ENCODE assay signal across 1 cellular context in the genomic region with DNA sequence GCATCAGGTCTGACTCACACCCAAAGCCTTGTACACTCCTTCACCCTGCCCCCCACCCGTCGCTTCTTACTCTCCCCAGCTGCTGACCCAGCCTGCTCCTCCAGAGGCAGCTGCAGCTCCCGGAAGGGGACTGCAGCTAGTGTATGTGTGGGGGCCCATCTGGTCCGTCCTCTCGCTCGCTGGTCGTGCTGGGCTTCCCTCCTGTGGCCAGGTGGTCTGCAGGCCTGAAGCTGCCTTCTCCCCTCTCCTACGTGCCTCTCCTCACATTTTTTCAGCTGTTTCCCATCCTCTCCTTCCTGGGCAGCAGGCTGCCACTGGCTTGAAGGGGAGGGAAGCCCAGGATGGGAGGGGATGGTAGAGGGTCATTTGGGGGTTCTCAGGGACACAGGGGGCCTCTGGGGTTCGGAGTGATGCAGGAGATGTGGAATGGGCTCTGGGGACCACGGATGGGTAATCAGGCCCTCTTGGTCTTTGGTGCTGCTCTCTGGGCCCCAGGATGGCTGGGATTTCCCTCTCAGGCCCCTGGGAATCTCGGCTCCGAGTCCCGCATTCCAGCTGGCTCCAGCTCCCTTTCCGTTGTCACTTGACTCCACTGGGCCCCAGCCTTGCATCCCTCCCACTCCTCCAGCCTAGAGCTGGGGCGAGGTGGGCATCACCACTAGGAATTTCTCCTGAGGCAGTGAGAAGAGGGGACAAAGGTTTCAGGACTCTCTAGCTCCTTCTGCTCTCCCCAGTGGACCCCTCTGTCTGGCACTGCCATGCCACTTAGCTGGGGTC.
TF ChIP-seq lines count a peak whose summit lies in the region.

No MANE protein-coding gene starts in this region.

TF ChIP-seq in GM12878, 131 proteins besides CTCF, POLR2A, EP300 and RAD21:
- TF ChIP-seq, protein P1, sequence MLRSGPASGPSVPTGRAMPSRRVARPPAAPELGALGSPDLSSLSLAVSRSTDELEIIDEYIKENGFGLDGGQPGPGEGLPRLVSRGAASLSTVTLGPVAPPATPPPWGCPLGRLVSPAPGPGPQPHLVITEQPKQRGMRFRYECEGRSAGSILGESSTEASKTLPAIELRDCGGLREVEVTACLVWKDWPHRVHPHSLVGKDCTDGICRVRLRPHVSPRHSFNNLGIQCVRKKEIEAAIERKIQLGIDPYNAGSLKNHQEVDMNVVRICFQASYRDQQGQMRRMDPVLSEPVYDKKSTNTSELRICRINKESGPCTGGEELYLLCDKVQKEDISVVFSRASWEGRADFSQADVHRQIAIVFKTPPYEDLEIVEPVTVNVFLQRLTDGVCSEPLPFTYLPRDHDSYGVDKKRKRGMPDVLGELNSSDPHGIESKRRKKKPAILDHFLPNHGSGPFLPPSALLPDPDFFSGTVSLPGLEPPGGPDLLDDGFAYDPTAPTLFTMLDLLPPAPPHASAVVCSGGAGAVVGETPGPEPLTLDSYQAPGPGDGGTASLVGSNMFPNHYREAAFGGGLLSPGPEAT (IDR thresholded peaks at IDR 0.05; ENCODE audit: low read depth) = no peak
- TF ChIP-seq CBX5 (IDR thresholded peaks at IDR 0.05; ENCODE audit: low read depth) = no peak
- TF ChIP-seq MTA2 (IDR thresholded peaks at IDR 0.05; ENCODE audit: low read depth) = no peak
- TF ChIP-seq, protein P2, sequence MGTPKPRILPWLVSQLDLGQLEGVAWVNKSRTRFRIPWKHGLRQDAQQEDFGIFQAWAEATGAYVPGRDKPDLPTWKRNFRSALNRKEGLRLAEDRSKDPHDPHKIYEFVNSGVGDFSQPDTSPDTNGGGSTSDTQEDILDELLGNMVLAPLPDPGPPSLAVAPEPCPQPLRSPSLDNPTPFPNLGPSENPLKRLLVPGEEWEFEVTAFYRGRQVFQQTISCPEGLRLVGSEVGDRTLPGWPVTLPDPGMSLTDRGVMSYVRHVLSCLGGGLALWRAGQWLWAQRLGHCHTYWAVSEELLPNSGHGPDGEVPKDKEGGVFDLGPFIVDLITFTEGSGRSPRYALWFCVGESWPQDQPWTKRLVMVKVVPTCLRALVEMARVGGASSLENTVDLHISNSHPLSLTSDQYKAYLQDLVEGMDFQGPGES (IDR thresholded peaks at IDR 0.05) = no peak
- TF ChIP-seq SMAD1 (IDR thresholded peaks at IDR 0.05; ENCODE audit: low read depth, partially characterized antibody) = no peak
- TF ChIP-seq RBBP5 (conservative IDR thresholded peaks at IDR 0.05) = no peak
- TF ChIP-seq NR2F1 (conservative IDR thresholded peaks at IDR 0.05) = no peak
- no peak for TF ChIP-seq JUNB (IDR thresholded peaks at IDR 0.05)
- TF ChIP-seq, protein P3, sequence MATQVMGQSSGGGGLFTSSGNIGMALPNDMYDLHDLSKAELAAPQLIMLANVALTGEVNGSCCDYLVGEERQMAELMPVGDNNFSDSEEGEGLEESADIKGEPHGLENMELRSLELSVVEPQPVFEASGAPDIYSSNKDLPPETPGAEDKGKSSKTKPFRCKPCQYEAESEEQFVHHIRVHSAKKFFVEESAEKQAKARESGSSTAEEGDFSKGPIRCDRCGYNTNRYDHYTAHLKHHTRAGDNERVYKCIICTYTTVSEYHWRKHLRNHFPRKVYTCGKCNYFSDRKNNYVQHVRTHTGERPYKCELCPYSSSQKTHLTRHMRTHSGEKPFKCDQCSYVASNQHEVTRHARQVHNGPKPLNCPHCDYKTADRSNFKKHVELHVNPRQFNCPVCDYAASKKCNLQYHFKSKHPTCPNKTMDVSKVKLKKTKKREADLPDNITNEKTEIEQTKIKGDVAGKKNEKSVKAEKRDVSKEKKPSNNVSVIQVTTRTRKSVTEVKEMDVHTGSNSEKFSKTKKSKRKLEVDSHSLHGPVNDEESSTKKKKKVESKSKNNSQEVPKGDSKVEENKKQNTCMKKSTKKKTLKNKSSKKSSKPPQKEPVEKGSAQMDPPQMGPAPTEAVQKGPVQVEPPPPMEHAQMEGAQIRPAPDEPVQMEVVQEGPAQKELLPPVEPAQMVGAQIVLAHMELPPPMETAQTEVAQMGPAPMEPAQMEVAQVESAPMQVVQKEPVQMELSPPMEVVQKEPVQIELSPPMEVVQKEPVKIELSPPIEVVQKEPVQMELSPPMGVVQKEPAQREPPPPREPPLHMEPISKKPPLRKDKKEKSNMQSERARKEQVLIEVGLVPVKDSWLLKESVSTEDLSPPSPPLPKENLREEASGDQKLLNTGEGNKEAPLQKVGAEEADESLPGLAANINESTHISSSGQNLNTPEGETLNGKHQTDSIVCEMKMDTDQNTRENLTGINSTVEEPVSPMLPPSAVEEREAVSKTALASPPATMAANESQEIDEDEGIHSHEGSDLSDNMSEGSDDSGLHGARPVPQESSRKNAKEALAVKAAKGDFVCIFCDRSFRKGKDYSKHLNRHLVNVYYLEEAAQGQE (IDR thresholded peaks at IDR 0.05; ENCODE audit: low read depth, low read length) = no peak
- no peak for TF ChIP-seq CEBPB (IDR thresholded peaks at IDR 0.05; ENCODE audit: borderline replicate concordance in 1 of 2, low read depth in 2 of 2, low read length in 2 of 2)
- TF ChIP-seq, protein P4, sequence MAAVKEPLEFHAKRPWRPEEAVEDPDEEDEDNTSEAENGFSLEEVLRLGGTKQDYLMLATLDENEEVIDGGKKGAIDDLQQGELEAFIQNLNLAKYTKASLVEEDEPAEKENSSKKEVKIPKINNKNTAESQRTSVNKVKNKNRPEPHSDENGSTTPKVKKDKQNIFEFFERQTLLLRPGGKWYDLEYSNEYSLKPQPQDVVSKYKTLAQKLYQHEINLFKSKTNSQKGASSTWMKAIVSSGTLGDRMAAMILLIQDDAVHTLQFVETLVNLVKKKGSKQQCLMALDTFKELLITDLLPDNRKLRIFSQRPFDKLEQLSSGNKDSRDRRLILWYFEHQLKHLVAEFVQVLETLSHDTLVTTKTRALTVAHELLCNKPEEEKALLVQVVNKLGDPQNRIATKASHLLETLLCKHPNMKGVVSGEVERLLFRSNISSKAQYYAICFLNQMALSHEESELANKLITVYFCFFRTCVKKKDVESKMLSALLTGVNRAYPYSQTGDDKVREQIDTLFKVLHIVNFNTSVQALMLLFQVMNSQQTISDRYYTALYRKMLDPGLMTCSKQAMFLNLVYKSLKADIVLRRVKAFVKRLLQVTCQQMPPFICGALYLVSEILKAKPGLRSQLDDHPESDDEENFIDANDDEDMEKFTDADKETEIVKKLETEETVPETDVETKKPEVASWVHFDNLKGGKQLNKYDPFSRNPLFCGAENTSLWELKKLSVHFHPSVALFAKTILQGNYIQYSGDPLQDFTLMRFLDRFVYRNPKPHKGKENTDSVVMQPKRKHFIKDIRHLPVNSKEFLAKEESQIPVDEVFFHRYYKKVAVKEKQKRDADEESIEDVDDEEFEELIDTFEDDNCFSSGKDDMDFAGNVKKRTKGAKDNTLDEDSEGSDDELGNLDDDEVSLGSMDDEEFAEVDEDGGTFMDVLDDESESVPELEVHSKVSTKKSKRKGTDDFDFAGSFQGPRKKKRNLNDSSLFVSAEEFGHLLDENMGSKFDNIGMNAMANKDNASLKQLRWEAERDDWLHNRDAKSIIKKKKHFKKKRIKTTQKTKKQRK (IDR thresholded peaks at IDR 0.05; ENCODE audit: low read depth, low read length) = no peak
- no peak for TF ChIP-seq NFIC (IDR thresholded peaks at IDR 0.05; ENCODE audit: low read depth, low read length)
- TF ChIP-seq NBN (IDR thresholded peaks at IDR 0.05) = no peak
- TF ChIP-seq PAX8 (IDR thresholded peaks at IDR 0.05) = no peak
- TF ChIP-seq EZH2 (IDR thresholded peaks at IDR 0.05; ENCODE audit: borderline replicate concordance, control insufficient read depth, low read depth, low read length) = no peak
